Comparison of ENCODE assay signal across 10 cellular contexts in the genomic region with DNA sequence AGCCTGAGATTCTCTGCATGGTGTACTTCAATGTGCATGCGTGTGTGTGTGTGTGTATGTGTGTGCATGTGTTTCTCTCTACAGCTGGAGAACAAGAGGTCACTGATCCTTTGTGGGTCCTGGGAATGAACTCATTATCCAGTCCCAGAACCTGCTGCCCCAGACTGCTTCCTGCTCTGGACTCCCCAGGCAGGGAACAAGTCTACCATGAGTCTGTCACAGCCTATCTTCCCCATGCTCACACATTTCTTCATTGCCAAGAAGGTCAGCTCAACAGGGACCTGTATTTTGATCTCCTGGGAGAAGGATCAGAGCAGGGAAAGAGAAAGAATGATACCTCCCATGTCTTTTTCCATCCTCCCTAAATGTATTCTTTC. TPM values are rescaled to one million over a fixed set of nuclear protein-coding genes. Genes with fewer than 3 reads are reported as not detected.
DNase-seq lines count a peak whose midpoint lies in the region; ATAC-seq and TF ChIP-seq lines count a peak whose summit lies in the region.
"Had no signal": no experiment of that assay in that cellular context is flagged by ENCODE, and none has a peak within 500 bp of the region (broad histone marks: within the 10 kb centered on the region; RNA-seq: fewer than 3 reads in every experiment).

No MANE protein-coding gene starts in this region.

- peaks cover 12% of the 10 kb centered on the region for H4K20me1 ChIP-seq in neural cell (ENCODE audit: insufficient read depth)

- peak overlapping the region; percentile 87 for H3K27ac Mint-ChIP-seq in activated naive CD8-positive, alpha-beta T cell treated with anti-CD3 and anti-CD28 coated beads for 36 hours

- H3F3A ChIP-seq in neural cell (ENCODE audit: insufficient read depth, low read length, poor library complexity, severe bottlenecking): no peaks in the 10 kb centered on the region

- H3K4me2 ChIP-seq in neural cell (ENCODE audit: low read length): no peak overlapping the region

- POLR2A ChIA-PET in HEK293 (lab: Yijun Ruan, JAX): no interaction called here
- POLR2A ChIA-PET in A673 (lab: Charles Lee; ENCODE audit: low non-redundant PET): no interaction called here

- H3K27ac ChIP-seq in HEK293 (ENCODE audit: extremely low read depth, low read depth, low read length) (no peak overlapping the region), neural cell (ENCODE audit: low read length) (peak overlapping the region; percentile 47), A673 (ENCODE audit: low read depth, low read length, poor library complexity, severe bottlenecking) (no peak overlapping the region)
- H3K27ac ChIP-seq: SJSA1 had no signal

- peak; percentile 4 for TF ChIP-seq EP300 in neural cell (conservative IDR thresholded peaks at IDR 0.05; ENCODE audit: poor library complexity, severe bottlenecking)

- H3K9ac ChIP-seq in neural cell (ENCODE audit: low read length): peak overlapping the region; percentile 15

- H3K27me3 Mint-ChIP-seq in activated naive CD8-positive, alpha-beta T cell treated with anti-CD3 and anti-CD28 coated beads for 36 hours: no peaks in the 10 kb centered on the region

- peaks cover 13% of the 10 kb centered on the region for H3K36me3 Mint-ChIP-seq in activated naive CD8-positive, alpha-beta T cell treated with anti-CD3 and anti-CD28 coated beads for 36 hours

- H3K27me3 ChIP-seq in neural cell (ENCODE audit: insufficient read depth, low read depth, low read length): peaks cover 17% of the 10 kb centered on the region
- H3K27me3 ChIP-seq in A673 (replicated peaks; ENCODE audit: insufficient read depth, low read depth, low read length, poor library complexity): peaks cover 14% of the 10 kb centered on the region

- BruUV-seq in A673 (replicated peaks; lab: Mats Ljungman, UMichigan): no TSS peak

- H3K9me3 Mint-ChIP-seq in activated naive CD8-positive, alpha-beta T cell treated with anti-CD3 and anti-CD28 coated beads for 36 hours: no peaks in the 10 kb centered on the region

- H3K4me3 Mint-ChIP-seq in activated naive CD8-positive, alpha-beta T cell treated with anti-CD3 and anti-CD28 coated beads for 36 hours: peak overlapping the region; percentile 94

- no peaks in the 10 kb centered on the region for H3K9me2 ChIP-seq in neural cell (ENCODE audit: insufficient read depth, low read length)

- no peak for ATAC-seq in HG02588 (IDR thresholded peaks at IDR 0.05; ENCODE audit: unreplicated experiment)

- TF ChIP-seq CTCF in HEK293 (tag by site-specific recombination; IDR thresholded peaks at IDR 0.05): no peak
- no peak for TF ChIP-seq CTCF in neural cell (IDR thresholded peaks at IDR 0.05; ENCODE audit: poor library complexity, severe bottlenecking)
- no peak for TF ChIP-seq CTCF in A673 (conservative IDR thresholded peaks at IDR 0.05; ENCODE audit: low read depth, low read length)

- intact Hi-C loops in A673 (cut with micrococcal nuclease; ENCODE audit: unreplicated experiment): loop anchor here (5.0 kb wide), 1 partner anchor 279 kb away; no protein-coding TSS in a partner anchor

- H3K4me3 ChIP-seq in HEK293 (ENCODE audit: low read depth, low read length): no peak overlapping the region
- peak overlapping the region; percentile 32 for H3K4me3 ChIP-seq in neural cell (ENCODE audit: low read length)
- no peak overlapping the region for H3K4me3 ChIP-seq in A673 (ENCODE audit: low read depth, low read length, poor library complexity, severe bottlenecking)
- H3K4me3 ChIP-seq: SJSA1 had no signal

- peaks cover 58% of the 10 kb centered on the region for H3K4me1 Mint-ChIP-seq in activated naive CD8-positive, alpha-beta T cell treated with anti-CD3 and anti-CD28 coated beads for 36 hours

- CTCF ChIA-PET in HEK293 (lab: Yijun Ruan, JAX): interaction anchor here (1.3 to 2.2 kb wide), 3 partner anchors 15 to 158 kb away, joined by 4 to 9 read pairs (median 6); no protein-coding TSS in a partner anchor
- CTCF ChIA-PET in A673 (lab: Charles Lee): no interaction called here

- H3K9me3 ChIP-seq in HEK293 (ENCODE audit: control insufficient read depth, insufficient read depth, low read depth, low read length) (no peaks in the 10 kb centered on the region), neural cell (ENCODE audit: low read length) (no peaks in the 10 kb centered on the region), A673 (ENCODE audit: low read depth, low read length, poor library complexity, severe bottlenecking) (no peaks in the 10 kb centered on the region)

- no peaks in the 10 kb centered on the region for H3K79me2 ChIP-seq in neural cell (replicated peaks; ENCODE audit: insufficient read depth, low read length)

- H3K4me1 ChIP-seq in HEK293 (ENCODE audit: control insufficient read depth, insufficient read depth, low read length) (peaks cover 5% of the 10 kb centered on the region; the same call in 1 of the 2 replicates), A673 (ENCODE audit: insufficient read depth, low read length, poor library complexity, severe bottlenecking) (peaks cover 36% of the 10 kb centered on the region)

- no peak for TF ChIP-seq RAD21 in neural cell (conservative IDR thresholded peaks at IDR 0.05)

- peaks cover 0 to 7% of the 10 kb centered on the region in 2 experiments; a peak in 1 of 3 replicates for H3K36me3 ChIP-seq in HEK293 (ENCODE audit: control insufficient read depth in 2 of 2, insufficient read depth in 1 of 2, low read length in 2 of 2)
- H3K36me3 ChIP-seq in neural cell (ENCODE audit: insufficient read depth, low read length): no peaks in the 10 kb centered on the region
- H3K36me3 ChIP-seq in A673 (ENCODE audit: insufficient read depth, low read length, poor library complexity, severe bottlenecking): peaks cover 3% of the 10 kb centered on the region

- H2AFZ ChIP-seq in neural cell (ENCODE audit: low read depth, low read length): no peak overlapping the region

- DNase-seq in NCI-H2227 (lab: John Stamatoyannopoulos, UW; ENCODE audit: unreplicated experiment) (peak; percentile 53), NCI-H2227 treated with DMSO at 0.1 percent for 48 hours (lab: John Stamatoyannopoulos, UW) (no peak), DMS 273 (lab: John Stamatoyannopoulos, UW; ENCODE audit: unreplicated experiment) (no peak), A673 (ENCODE audit: low spot score) (no peak)
- no peak for DNase-seq in activated naive CD8-positive, alpha-beta T cell treated with anti-CD3 and anti-CD28 coated beads for 36 hours
- DNase-seq: NCI-H510A treated with DMSO at 0.1 percent for 48 hours had no signal

TF ChIP-seq in HEK293, 187 proteins besides CTCF, POLR2A, EP300 and RAD21 (continues in another document):
- no peak for TF ChIP-seq YY2 (tag by site-specific recombination; IDR thresholded peaks at IDR 0.05)
- TF ChIP-seq SCRT2 (tag by site-specific recombination; IDR thresholded peaks at IDR 0.05): 0 out of 2 replicates have a peak, but pooled peaks have one; percentile 40
- peak; percentile 80 for TF ChIP-seq ZSCAN4 (tag by site-specific recombination; IDR thresholded peaks at IDR 0.05)
- no peak for TF ChIP-seq BCL11A (tag by site-specific recombination; IDR thresholded peaks at IDR 0.05; ENCODE audit: low read depth)

TF ChIP-seq in neural cell, 6 proteins besides CTCF, POLR2A, EP300 and RAD21 (continues in another document):
- TF ChIP-seq EZH2 (IDR thresholded peaks at IDR 0.05; ENCODE audit: borderline replicate concordance, insufficient read depth, low read length, poor library complexity, severe bottlenecking) (no peak), TAF1 (IDR thresholded peaks at IDR 0.05; ENCODE audit: low read depth) (no peak), SMC3 (conservative IDR thresholded peaks at IDR 0.05; ENCODE audit: poor library complexity) (no peak)
- TF ChIP-seq, protein P1, sequence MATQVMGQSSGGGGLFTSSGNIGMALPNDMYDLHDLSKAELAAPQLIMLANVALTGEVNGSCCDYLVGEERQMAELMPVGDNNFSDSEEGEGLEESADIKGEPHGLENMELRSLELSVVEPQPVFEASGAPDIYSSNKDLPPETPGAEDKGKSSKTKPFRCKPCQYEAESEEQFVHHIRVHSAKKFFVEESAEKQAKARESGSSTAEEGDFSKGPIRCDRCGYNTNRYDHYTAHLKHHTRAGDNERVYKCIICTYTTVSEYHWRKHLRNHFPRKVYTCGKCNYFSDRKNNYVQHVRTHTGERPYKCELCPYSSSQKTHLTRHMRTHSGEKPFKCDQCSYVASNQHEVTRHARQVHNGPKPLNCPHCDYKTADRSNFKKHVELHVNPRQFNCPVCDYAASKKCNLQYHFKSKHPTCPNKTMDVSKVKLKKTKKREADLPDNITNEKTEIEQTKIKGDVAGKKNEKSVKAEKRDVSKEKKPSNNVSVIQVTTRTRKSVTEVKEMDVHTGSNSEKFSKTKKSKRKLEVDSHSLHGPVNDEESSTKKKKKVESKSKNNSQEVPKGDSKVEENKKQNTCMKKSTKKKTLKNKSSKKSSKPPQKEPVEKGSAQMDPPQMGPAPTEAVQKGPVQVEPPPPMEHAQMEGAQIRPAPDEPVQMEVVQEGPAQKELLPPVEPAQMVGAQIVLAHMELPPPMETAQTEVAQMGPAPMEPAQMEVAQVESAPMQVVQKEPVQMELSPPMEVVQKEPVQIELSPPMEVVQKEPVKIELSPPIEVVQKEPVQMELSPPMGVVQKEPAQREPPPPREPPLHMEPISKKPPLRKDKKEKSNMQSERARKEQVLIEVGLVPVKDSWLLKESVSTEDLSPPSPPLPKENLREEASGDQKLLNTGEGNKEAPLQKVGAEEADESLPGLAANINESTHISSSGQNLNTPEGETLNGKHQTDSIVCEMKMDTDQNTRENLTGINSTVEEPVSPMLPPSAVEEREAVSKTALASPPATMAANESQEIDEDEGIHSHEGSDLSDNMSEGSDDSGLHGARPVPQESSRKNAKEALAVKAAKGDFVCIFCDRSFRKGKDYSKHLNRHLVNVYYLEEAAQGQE (IDR thresholded peaks at IDR 0.05; ENCODE audit: borderline replicate concordance): no peak

RNA-seq across cellular contexts. Expression of gene AGAP2, which starts 2.9 kb away (rescaled TPM):
- 10 to 100 TPM; 22.6 to 23.8 TPM for total RNA-seq in activated naive CD8-positive, alpha-beta T cell treated with anti-CD3 and anti-CD28 coated beads for 36 hours
- polyA plus RNA-seq in neural cell: 19.3 and 24.9 TPM in 2 replicates
- 33.6 and 34.3 TPM in 2 replicates for polyA minus RNA-seq in neural cell
- total RNA-seq in A673 (2021): 4.0 and 6.6 TPM in 2 replicates

RNA-seq across cellular contexts. Expression of gene TSPAN31, which starts 3.4 kb away (rescaled TPM):
- 1 to 10 TPM; 5.7 TPM for total RNA-seq in activated naive CD8-positive, alpha-beta T cell treated with anti-CD3 and anti-CD28 coated beads for 36 hours
- polyA plus RNA-seq in neural cell: 78.1 and 85.3 TPM in 2 replicates
- polyA minus RNA-seq in neural cell: 37.5 and 39.0 TPM in 2 replicates
- 8.9 and 24.6 TPM in 2 replicates for total RNA-seq in A673 (2021)

RNA-seq across cellular contexts. Expression of gene CDK4, which starts 10.7 kb away (rescaled TPM):
- total RNA-seq in activated naive CD8-positive, alpha-beta T cell treated with anti-CD3 and anti-CD28 coated beads for 36 hours: 100 to 1,000 TPM; 275 to 304 TPM
- polyA plus RNA-seq in neural cell: 81.3 and 104 TPM in 2 replicates
- 53.9 and 59.4 TPM in 2 replicates for polyA minus RNA-seq in neural cell
- 216 and 247 TPM in 2 replicates for total RNA-seq in A673 (2021)

RNA-seq across cellular contexts. Expression of gene MARCHF9, which starts 13.5 kb away (rescaled TPM):
- 10 to 100 TPM; 18.2 to 19.2 TPM for total RNA-seq in activated naive CD8-positive, alpha-beta T cell treated with anti-CD3 and anti-CD28 coated beads for 36 hours
- 34.5 and 47.8 TPM in 2 replicates for polyA plus RNA-seq in neural cell
- 23.6 and 29.9 TPM in 2 replicates for polyA minus RNA-seq in neural cell
- 19.8 and 23.6 TPM in 2 replicates for total RNA-seq in A673 (2021)

RNA-seq across cellular contexts. Expression of gene CYP27B1, which starts 25.5 kb away (rescaled TPM):
- total RNA-seq in activated naive CD8-positive, alpha-beta T cell treated with anti-CD3 and anti-CD28 coated beads for 36 hours: 10 to 100 TPM in 1 of 2 experiments, 1 to 10 TPM in 1; 9.6 to 12.0 TPM
- polyA plus RNA-seq in neural cell: 0.86 and 1.4 TPM in 2 replicates
- polyA minus RNA-seq in neural cell: not detected in 2 replicates
- total RNA-seq in A673 (2021): 4.5 and 4.7 TPM in 2 replicates
